38 cellular contexts compared by ENCODE assay signal in the genomic region with DNA sequence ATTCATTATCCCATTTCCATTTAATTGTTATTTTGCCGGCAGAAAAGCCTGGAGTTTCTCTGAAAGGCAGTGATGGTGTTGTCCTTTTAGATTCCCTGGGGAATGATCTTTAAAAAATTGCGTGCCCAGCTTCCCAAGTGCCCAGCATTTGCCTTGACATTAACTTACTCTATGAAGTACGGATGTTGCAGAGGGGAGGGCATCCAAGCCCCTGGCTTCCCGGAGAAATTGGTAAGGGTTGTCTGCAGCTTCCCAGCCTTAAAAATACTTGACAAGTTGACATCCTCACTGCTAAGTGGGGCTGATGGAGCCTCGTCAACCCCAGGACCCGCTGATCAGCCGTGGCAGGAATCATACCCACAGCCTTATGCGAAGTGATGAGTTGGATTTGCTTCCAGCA.
"Had no signal": no experiment of that assay in that cellular context is flagged by ENCODE, and none has a peak within 500 bp of the region (broad histone marks: within the 10 kb centered on the region; RNA-seq: fewer than 3 reads in every experiment).

No MANE protein-coding gene starts in this region.

- H3K4me1 Mint-ChIP-seq: activated T-helper 17 cell treated with anti-CD3 and anti-CD28 coated beads, Interleukin-2, amount 50 U/mL, for 72 hours had no signal

- H3K27me3 Mint-ChIP-seq: activated naive CD4-positive, alpha-beta T cell treated with anti-CD3 and anti-CD28 coated beads, Interleukin-2, amount 10 ng/mL, durations not matched to agents 7 days and 5 days; activated naive CD4-positive, alpha-beta T cell treated with anti-CD3 and anti-CD28 coated beads, Interleukin-2, amount 50 U/mL, for 24 hours; activated naive CD8-positive, alpha-beta T cell; activated naive CD8-positive, alpha-beta T cell treated with anti-CD3 and anti-CD28 coated beads, Interleukin-2, amount 10 ng/mL, durations not matched to agents 7 days and 5 days; activated naive CD8-positive, alpha-beta T cell treated with anti-CD3 and anti-CD28 coated beads, Interleukin-2, amount 50 U/mL, for 24 hours; activated T-helper 17 cell treated with anti-CD3 and anti-CD28 coated beads, Interleukin-2, amount 50 U/mL, for 72 hours; central memory CD8-positive, alpha-beta T cell had no signal

- H3K27ac ChIP-seq: adrenal gland, ascending aorta, body of pancreas, brain microvascular endothelial cell, breast epithelium, cardiac muscle cell had no signal

- H3K27ac Mint-ChIP-seq: activated naive CD4-positive, alpha-beta T cell treated with anti-CD3 and anti-CD28 coated beads for 36 hours; activated naive CD4-positive, alpha-beta T cell treated with anti-CD3 and anti-CD28 coated beads, Interleukin-2, amount 10 ng/mL, durations not matched to agents 7 days and 5 days; activated naive CD4-positive, alpha-beta T cell treated with anti-CD3 and anti-CD28 coated beads, Interleukin-2, amount 50 U/mL, for 24 hours; activated naive CD4-positive, alpha-beta T cell treated with anti-CD3 and anti-CD28 coated beads, Interleukin-2, amount 50 U/mL, for 72 hours; activated naive CD8-positive, alpha-beta T cell; activated naive CD8-positive, alpha-beta T cell treated with anti-CD3 and anti-CD28 coated beads for 36 hours; activated naive CD8-positive, alpha-beta T cell treated with anti-CD3 and anti-CD28 coated beads, Interleukin-2, amount 10 ng/mL, durations not matched to agents 7 days and 5 days; activated naive CD8-positive, alpha-beta T cell treated with anti-CD3 and anti-CD28 coated beads, Interleukin-2, amount 50 U/mL, for 24 hours; activated T-cell treated with anti-CD3 and anti-CD28 coated beads, Interleukin-2, amount 50 U/mL, for 24 hours; activated T-cell treated with anti-CD3 and anti-CD28 coated beads, Interleukin-2, amount 50 U/mL, for 72 hours; activated T-helper 1 cell treated with anti-CD3 and anti-CD28 coated beads, Interleukin-12 subunit alpha, Interleukin-12 subunit beta, Interleukin-2, Interleukin-4 antibody, amounts not matched to agents 30 ng/mL and 10 ng/mL and 1 ng/mL, durations not matched to agents 14 hours and 24 hours and 36 hours; activated T-helper 17 cell treated with anti-CD3 and anti-CD28 coated beads, Interleukin-2, amount 50 U/mL, for 72 hours; activated T-helper 2 cell treated with anti-CD3 and anti-CD28 coated beads, Interferon-gamma antibody, Interleukin-2, Interleukin-4, amounts not matched to agents 10 μg/mL and 5 μg/mL and 100 μg/mL, durations not matched to agents 14 hours and 24 hours and 36 hours had no signal

- DNase-seq: activated effector memory CD4-positive, alpha-beta T cell treated with anti-CD3 and anti-CD28 coated beads, Interleukin-2, amount 50 U/mL, for 16 hours; activated effector memory CD4-positive, alpha-beta T cell treated with Interleukin-2 at 50 U/mL for 16 hours; activated gamma-delta T cell; activated gamma-delta T cell treated with Interleukin-2 at 50 U/mL for 16 hours; activated naive CD4-positive, alpha-beta T cell; activated naive CD4-positive, alpha-beta T cell treated with anti-CD3 and anti-CD28 coated beads for 36 hours; activated naive CD4-positive, alpha-beta T cell treated with anti-CD3 and anti-CD28 coated beads, Interleukin-2, amount 10 ng/mL, durations not matched to agents 7 days and 5 days; activated naive CD4-positive, alpha-beta T cell treated with anti-CD3 and anti-CD28 coated beads, Interleukin-2, amount 50 U/mL, for 16 hours; activated naive CD4-positive, alpha-beta T cell treated with Interleukin-2 at 50 U/mL for 16 hours; activated naive CD8-positive, alpha-beta T cell treated with anti-CD3 and anti-CD28 coated beads for 36 hours; activated naive CD8-positive, alpha-beta T cell treated with anti-CD3 and anti-CD28 coated beads, Interleukin-2, amount 10 ng/mL, durations not matched to agents 7 days and 5 days; activated naive CD8-positive, alpha-beta T cell treated with anti-CD3 and anti-CD28 coated beads, Interleukin-2, amount 50 U/mL, for 24 hours; activated T-cell treated with anti-CD3 and anti-CD28 coated beads, Interleukin-2, amount 50 U/mL, for 1 hour; activated T-cell treated with anti-CD3 and anti-CD28 coated beads, Interleukin-2, amount 50 U/mL, for 24 hours; activated T-cell treated with anti-CD3 and anti-CD28 coated beads, Interleukin-2, amount 50 U/mL, for 4 hours; activated T-cell treated with anti-CD3 and anti-CD28 coated beads, Interleukin-2, amount 50 U/mL, for 48 hours; activated T-cell treated with anti-CD3 and anti-CD28 coated beads, Interleukin-2, amount 50 U/mL, for 72 hours; adrenal gland; amniotic stem cell; amygdala; anterior cingulate cortex; aorta; body of pancreas; brain microvascular endothelial cell; caudate nucleus; central memory CD4-positive, alpha-beta T cell; cerebellar nuclear complex had no signal

- H3K36me3 Mint-ChIP-seq: activated naive CD4-positive, alpha-beta T cell treated with anti-CD3 and anti-CD28 coated beads, Interleukin-2, amount 10 ng/mL, durations not matched to agents 7 days and 5 days; activated naive CD4-positive, alpha-beta T cell treated with anti-CD3 and anti-CD28 coated beads, Interleukin-2, amount 50 U/mL, for 24 hours; activated naive CD4-positive, alpha-beta T cell treated with anti-CD3 and anti-CD28 coated beads, Interleukin-2, amount 50 U/mL, for 72 hours; activated naive CD8-positive, alpha-beta T cell; activated naive CD8-positive, alpha-beta T cell treated with anti-CD3 and anti-CD28 coated beads for 36 hours; activated naive CD8-positive, alpha-beta T cell treated with anti-CD3 and anti-CD28 coated beads, Interleukin-2, amount 10 ng/mL, durations not matched to agents 7 days and 5 days; brain had no signal

- H3K9me3 Mint-ChIP-seq: activated naive CD4-positive, alpha-beta T cell treated with anti-CD3 and anti-CD28 coated beads for 36 hours; activated naive CD4-positive, alpha-beta T cell treated with anti-CD3 and anti-CD28 coated beads, Interleukin-2, amount 10 ng/mL, durations not matched to agents 7 days and 5 days; activated naive CD4-positive, alpha-beta T cell treated with anti-CD3 and anti-CD28 coated beads, Interleukin-2, amount 50 U/mL, for 24 hours; activated naive CD4-positive, alpha-beta T cell treated with anti-CD3 and anti-CD28 coated beads, Interleukin-2, amount 50 U/mL, for 72 hours; activated naive CD8-positive, alpha-beta T cell treated with anti-CD3 and anti-CD28 coated beads, Interleukin-2, amount 10 ng/mL, durations not matched to agents 7 days and 5 days; activated naive CD8-positive, alpha-beta T cell treated with anti-CD3 and anti-CD28 coated beads, Interleukin-2, amount 50 U/mL, for 24 hours; activated T-cell treated with anti-CD3 and anti-CD28 coated beads, Interleukin-2, amount 50 U/mL, for 24 hours; activated T-cell treated with anti-CD3 and anti-CD28 coated beads, Interleukin-2, amount 50 U/mL, for 4 hours; activated T-cell treated with anti-CD3 and anti-CD28 coated beads, Interleukin-2, amount 50 U/mL, for 72 hours; activated T-helper 17 cell treated with anti-CD3 and anti-CD28 coated beads, Interleukin-2, amount 50 U/mL, for 72 hours; activated T-helper 2 cell treated with anti-CD3 and anti-CD28 coated beads, Interferon-gamma antibody, Interleukin-2, Interleukin-4, amounts not matched to agents 10 μg/mL and 5 μg/mL and 100 μg/mL, durations not matched to agents 14 hours and 24 hours and 36 hours had no signal

- H3K27me3 ChIP-seq: ascending aorta, body of pancreas, brain microvascular endothelial cell, cardiac muscle cell had no signal

- H3K36me3 ChIP-seq: adrenal gland, ascending aorta, brain microvascular endothelial cell, breast epithelium, cardiac muscle cell had no signal

- H3K4me1 ChIP-seq: adrenal gland, ascending aorta, body of pancreas, breast epithelium had no signal

- ATAC-seq: activated naive CD4-positive, alpha-beta T cell treated with anti-CD3 and anti-CD28 coated beads, Interleukin-2, amount 50 U/mL, for 72 hours; activated naive CD8-positive, alpha-beta T cell treated with anti-CD3 and anti-CD28 coated beads, Interleukin-2, amount 50 U/mL, for 24 hours; activated T-cell treated with anti-CD3 and anti-CD28 coated beads, Interleukin-2, amount 50 U/mL, for 4 hours; activated T-cell treated with anti-CD3 and anti-CD28 coated beads, Interleukin-2, amount 50 U/mL, for 72 hours; activated T-helper 17 cell treated with anti-CD3 and anti-CD28 coated beads, Interleukin-2, amount 50 U/mL, for 72 hours; body of pancreas had no signal

- H3K4me3 Mint-ChIP-seq: activated naive CD4-positive, alpha-beta T cell treated with anti-CD3 and anti-CD28 coated beads for 36 hours; activated naive CD4-positive, alpha-beta T cell treated with anti-CD3 and anti-CD28 coated beads, Interleukin-2, amount 10 ng/mL, durations not matched to agents 7 days and 5 days; activated naive CD4-positive, alpha-beta T cell treated with anti-CD3 and anti-CD28 coated beads, Interleukin-2, amount 50 U/mL, for 24 hours; activated naive CD8-positive, alpha-beta T cell; activated naive CD8-positive, alpha-beta T cell treated with anti-CD3 and anti-CD28 coated beads for 36 hours; activated naive CD8-positive, alpha-beta T cell treated with anti-CD3 and anti-CD28 coated beads, Interleukin-2, amount 10 ng/mL, durations not matched to agents 7 days and 5 days; activated naive CD8-positive, alpha-beta T cell treated with anti-CD3 and anti-CD28 coated beads, Interleukin-2, amount 50 U/mL, for 24 hours; activated T-cell treated with anti-CD3 and anti-CD28 coated beads, Interleukin-2, amount 50 U/mL, for 24 hours; activated T-cell treated with anti-CD3 and anti-CD28 coated beads, Interleukin-2, amount 50 U/mL, for 4 hours; activated T-cell treated with anti-CD3 and anti-CD28 coated beads, Interleukin-2, amount 50 U/mL, for 72 hours; activated T-helper 1 cell treated with anti-CD3 and anti-CD28 coated beads, Interleukin-12 subunit alpha, Interleukin-12 subunit beta, Interleukin-2, Interleukin-4 antibody, amounts not matched to agents 30 ng/mL and 10 ng/mL and 1 ng/mL, durations not matched to agents 14 hours and 24 hours and 36 hours; activated T-helper 17 cell treated with anti-CD3 and anti-CD28 coated beads, Interleukin-2, amount 50 U/mL, for 72 hours; central memory CD8-positive, alpha-beta T cell had no signal

- H3K9me3 ChIP-seq: adrenal gland, ascending aorta, body of pancreas, breast epithelium had no signal

- H3K4me3 ChIP-seq: adrenal gland, ascending aorta, body of pancreas, breast epithelium, cardiac muscle cell had no signal
